ENCODE assay signal across 13 cellular contexts in the genomic region with DNA sequence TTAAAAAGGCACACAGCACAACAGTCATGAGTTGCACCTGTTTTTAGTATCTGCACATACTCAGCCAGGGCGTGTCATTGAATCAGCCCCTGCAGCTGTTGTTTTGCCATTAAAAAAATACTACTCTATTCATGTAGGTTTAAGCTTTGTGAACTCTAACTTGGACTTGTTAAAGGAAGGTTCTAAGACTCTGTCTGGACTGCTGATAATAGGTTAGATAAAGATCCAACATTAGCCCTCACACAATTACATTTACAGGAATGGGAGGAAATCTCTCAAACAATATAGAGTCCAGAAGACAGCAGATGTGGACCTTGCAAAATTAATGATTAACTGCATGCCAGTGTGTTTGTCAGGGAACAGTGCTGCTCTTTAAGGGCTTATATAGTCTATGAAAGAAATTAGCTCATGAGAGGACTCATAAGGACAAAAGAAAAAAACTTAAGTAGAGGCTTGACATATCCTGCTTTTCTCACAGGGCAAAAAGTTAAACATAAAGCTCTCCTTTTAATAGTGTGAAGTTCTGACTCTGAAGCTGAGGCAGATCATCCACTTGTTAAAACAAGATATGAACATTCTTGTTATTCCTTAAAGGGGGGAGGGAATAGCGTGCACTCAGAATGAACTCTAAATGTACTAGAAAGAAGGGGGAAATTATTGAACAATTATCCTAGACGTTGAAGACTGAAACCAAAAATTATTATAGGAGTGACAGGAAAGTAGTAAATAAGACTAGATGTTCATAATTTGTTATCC.
DNase-seq lines count a peak whose midpoint lies in the region; ATAC-seq and TF ChIP-seq lines count a peak whose summit lies in the region.
"Had no signal": no experiment of that assay in that cellular context is flagged by ENCODE, and none has a peak within 500 bp of the region (broad histone marks: within the 10 kb centered on the region; RNA-seq: fewer than 3 reads in every experiment).

No MANE protein-coding gene starts in this region.

- 0 out of 2 replicates have a peak, but pooled peaks cover 2% of the 10 kb centered on the region for H3K27me3 Mint-ChIP-seq in HFFc6 (ENCODE audit: insufficient read depth)
- H3K27me3 Mint-ChIP-seq: activated B cell treated with CpG ODN at 0.5 μM for 24 hours; CD4-positive, alpha-beta memory T cell had no signal

- ATAC-seq in GM18511 (IDR thresholded peaks at IDR 0.05; ENCODE audit: unreplicated experiment) (no peak), HG02759 (IDR thresholded peaks at IDR 0.05; ENCODE audit: unreplicated experiment) (no peak)

- no peak overlapping the region for H3K27ac Mint-ChIP-seq in HFFc6
- H3K27ac Mint-ChIP-seq: activated B cell treated with CpG ODN at 0.5 μM for 24 hours; CD4-positive, alpha-beta memory T cell had no signal

- TF ChIP-seq CTCF in HFFc6 (IDR thresholded peaks at IDR 0.05), result no peak

- no peak overlapping the region for H3K4me3 Mint-ChIP-seq in HFFc6
- H3K4me3 Mint-ChIP-seq: activated B cell treated with CpG ODN at 0.5 μM for 24 hours; CD4-positive, alpha-beta memory T cell had no signal

- H3K36me3 Mint-ChIP-seq in HFFc6 (ENCODE audit: low read depth), result no peaks in the 10 kb centered on the region
- H3K36me3 Mint-ChIP-seq: CD4-positive, alpha-beta memory T cell had no signal

- no peaks in the 10 kb centered on the region for H3K4me1 Mint-ChIP-seq in HFFc6 (ENCODE audit: low read depth)
- H3K4me1 Mint-ChIP-seq: activated B cell treated with CpG ODN at 0.5 μM for 24 hours; CD4-positive, alpha-beta memory T cell had no signal

- H3K9me3 Mint-ChIP-seq in HFFc6, result no peaks in the 10 kb centered on the region

- peak; percentile 52 for DNase-seq in HuH-7.5 (ENCODE audit: low spot score)
- DNase-seq in SK-N-DZ (ENCODE audit: low spot score), result peak; percentile 11
- DNase-seq in iris pigment epithelial cell (ENCODE audit: low read depth), result peak; percentile 22
- DNase-seq in pulmonary artery endothelial cell (ENCODE audit: low read depth, low spot score), result peak; percentile 32
- no peak for DNase-seq in stimulated activated CD4-positive, alpha-beta T cell treated with anti-CD3 and anti-CD28 coated beads, Interleukin-2, amount 100 ng/mL, for 48 hours
- DNase-seq in HFFc6, result no peak
- DNase-seq: activated B cell treated with CpG ODN at 0.5 μM for 24 hours; CD4-positive, alpha-beta memory T cell; kidney; MV-4-11; occipital lobe had no signal

Comparison
In these comparisons a context has a peak if more than half of its experiments do, and no peak if none do; other contexts are left out.
1. DNase-seq: peak in HuH-7.5 (single experiment), SK-N-DZ (single experiment), iris pigment epithelial cell (single experiment) and pulmonary artery endothelial cell (single experiment); none in stimulated activated CD4-positive, alpha-beta T cell treated with anti-CD3 and anti-CD28 coated beads, Interleukin-2, amount 100 ng/mL, for 48 hours (0 of 2) and HFFc6 (single experiment).